ENCODE assay signal across 1 cellular context in the genomic region with DNA sequence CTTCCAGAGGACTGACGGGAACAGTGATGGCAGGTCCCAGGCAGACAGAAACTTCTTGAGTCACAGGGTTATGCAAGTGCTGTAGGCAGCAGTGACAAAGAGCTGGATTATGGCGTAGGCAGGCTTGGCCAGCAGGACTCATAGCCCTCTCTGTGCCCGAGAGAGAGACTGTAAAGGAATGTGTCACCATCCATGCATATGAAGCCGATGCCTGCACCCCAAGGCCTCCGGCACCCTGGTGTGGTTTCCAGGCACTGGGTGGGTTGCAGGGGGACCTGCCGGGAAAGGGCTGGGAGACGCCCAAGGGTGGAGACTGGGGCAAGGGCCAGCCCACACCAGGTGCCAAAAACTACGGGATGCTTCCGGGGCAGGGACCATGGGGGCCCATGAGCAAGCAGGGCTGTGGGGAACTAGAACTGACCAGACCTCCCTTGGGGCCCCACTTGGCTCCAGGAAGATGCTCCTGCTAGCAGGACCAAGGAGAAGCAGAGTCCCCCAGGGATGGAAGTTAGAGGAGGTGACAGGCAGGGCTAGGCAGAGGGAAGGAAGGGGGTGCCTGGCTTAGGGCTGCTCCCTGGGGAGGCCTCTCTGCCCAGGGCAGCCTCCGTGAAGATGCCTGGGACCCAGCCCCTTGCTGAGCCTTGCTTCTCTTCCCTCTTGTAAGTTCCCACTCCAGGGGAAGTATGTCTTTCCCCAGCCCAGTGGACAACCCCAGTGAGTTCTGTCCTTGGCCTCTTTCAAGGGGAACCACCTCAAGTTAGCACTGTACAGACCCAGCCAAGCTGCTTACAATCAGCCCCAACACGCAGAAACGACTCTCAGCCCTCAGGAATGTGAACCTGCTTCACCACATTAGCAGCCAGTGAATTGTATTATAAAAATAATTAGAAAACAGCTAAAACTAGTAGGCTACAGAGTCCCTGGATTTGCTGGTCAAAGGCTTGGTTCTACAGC.
TF ChIP-seq lines count a peak whose summit lies in the region.

No MANE protein-coding gene starts in this region.

TF ChIP-seq in WTC11, 78 proteins besides CTCF, POLR2A, EP300 and RAD21 (continued from another document):
- TF ChIP-seq, protein P1, sequence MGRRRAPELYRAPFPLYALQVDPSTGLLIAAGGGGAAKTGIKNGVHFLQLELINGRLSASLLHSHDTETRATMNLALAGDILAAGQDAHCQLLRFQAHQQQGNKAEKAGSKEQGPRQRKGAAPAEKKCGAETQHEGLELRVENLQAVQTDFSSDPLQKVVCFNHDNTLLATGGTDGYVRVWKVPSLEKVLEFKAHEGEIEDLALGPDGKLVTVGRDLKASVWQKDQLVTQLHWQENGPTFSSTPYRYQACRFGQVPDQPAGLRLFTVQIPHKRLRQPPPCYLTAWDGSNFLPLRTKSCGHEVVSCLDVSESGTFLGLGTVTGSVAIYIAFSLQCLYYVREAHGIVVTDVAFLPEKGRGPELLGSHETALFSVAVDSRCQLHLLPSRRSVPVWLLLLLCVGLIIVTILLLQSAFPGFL (CRISPR knock-in tag; IDR thresholded peaks at IDR 0.05; ENCODE audit: borderline replicate concordance) = no peak
- TF ChIP-seq MYBL2 (CRISPR knock-in tag; IDR thresholded peaks at IDR 0.05) (no peak), FOXJ3 (CRISPR knock-in tag; IDR thresholded peaks at IDR 0.05; ENCODE audit: borderline replicate concordance) (no peak), MXD4 (CRISPR knock-in tag; IDR thresholded peaks at IDR 0.05; ENCODE audit: borderline replicate concordance) (no peak), TCF7 (CRISPR knock-in tag; IDR thresholded peaks at IDR 0.05; ENCODE audit: low read depth) (no peak), ZNF396 (CRISPR knock-in tag; IDR thresholded peaks at IDR 0.05; ENCODE audit: borderline replicate concordance) (no peak)
- TF ChIP-seq, protein P2, sequence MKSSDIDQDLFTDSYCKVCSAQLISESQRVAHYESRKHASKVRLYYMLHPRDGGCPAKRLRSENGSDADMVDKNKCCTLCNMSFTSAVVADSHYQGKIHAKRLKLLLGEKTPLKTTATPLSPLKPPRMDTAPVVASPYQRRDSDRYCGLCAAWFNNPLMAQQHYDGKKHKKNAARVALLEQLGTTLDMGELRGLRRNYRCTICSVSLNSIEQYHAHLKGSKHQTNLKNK (CRISPR knock-in tag; IDR thresholded peaks at IDR 0.05) = no peak
- TF ChIP-seq, protein P3, sequence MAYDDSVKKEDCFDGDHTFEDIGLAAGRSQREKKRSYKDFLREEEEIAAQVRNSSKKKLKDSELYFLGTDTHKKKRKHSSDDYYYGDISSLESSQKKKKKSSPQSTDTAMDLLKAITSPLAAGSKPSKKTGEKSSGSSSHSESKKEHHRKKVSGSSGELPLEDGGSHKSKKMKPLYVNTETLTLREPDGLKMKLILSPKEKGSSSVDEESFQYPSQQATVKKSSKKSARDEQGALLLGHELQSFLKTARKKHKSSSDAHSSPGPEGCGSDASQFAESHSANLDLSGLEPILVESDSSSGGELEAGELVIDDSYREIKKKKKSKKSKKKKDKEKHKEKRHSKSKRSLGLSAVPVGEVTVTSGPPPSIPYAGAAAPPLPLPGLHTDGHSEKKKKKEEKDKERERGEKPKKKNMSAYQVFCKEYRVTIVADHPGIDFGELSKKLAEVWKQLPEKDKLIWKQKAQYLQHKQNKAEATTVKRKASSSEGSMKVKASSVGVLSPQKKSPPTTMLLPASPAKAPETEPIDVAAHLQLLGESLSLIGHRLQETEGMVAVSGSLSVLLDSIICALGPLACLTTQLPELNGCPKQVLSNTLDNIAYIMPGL (CRISPR knock-in tag; IDR thresholded peaks at IDR 0.05) = no peak
